10 cellular contexts compared by ENCODE assay signal in the genomic region with DNA sequence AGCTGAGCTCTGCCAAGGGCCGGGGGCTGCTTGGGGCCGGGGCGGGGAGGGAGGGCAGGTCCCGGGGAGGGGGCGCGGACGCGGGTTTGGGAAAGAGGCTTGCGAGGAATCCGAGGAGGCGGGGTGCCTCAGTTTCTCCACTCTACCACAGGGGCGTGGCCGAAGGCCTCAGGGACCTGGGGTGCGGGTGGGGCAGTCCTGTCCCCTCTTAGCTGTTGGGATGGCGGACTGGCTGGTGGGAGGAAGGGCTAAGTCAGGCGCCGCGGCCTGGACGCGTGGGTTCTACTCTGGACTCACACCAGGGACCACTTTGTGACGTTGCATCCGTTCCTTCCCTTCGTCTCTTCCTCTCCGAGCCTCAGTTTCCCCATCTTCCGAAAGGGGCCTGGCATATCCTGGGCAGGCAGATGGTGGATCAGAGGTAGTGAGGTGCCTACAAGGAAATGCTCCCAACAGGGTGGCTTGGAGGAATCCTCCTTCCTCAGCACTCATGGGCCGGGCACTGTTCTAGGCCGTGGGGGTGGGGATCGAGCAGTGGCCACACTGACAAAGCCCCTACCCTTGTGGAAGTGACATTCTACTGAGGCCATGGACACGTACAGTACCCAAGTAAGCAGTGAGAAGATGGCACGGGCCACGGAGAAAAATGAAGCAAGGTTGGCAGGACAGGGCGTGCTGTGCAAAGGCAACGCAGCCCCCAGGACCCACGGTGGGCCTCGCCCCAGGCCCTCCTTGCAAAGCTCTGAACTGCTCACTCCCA. TPM values are rescaled to one million over a fixed set of nuclear protein-coding genes. Genes with fewer than 3 reads are reported as not detected.
DNase-seq lines count a peak whose midpoint lies in the region; ATAC-seq and TF ChIP-seq lines count a peak whose summit lies in the region.
"Had no signal": no experiment of that assay in that cellular context is flagged by ENCODE, and none has a peak within 500 bp of the region (broad histone marks: within the 10 kb centered on the region; RNA-seq: fewer than 3 reads in every experiment).

No MANE protein-coding gene starts in this region.

- no peak for TF ChIP-seq POLR2A in Peyer's patch (IDR thresholded peaks at IDR 0.05)

- intact Hi-C loops in Calu3 (cut with micrococcal nuclease; ENCODE audit: unreplicated experiment), result no loop called here

- DNase-seq in Calu3 (no peak), Peyer's patch (peak in 1 of 3 donors; percentile 34), retina (peak; percentile 60), NCI-H187 (lab: John Stamatoyannopoulos, UW) (no peak)
- DNase-seq: activated CD4-positive, alpha-beta T cell treated with anti-CD3 and anti-CD28 coated beads, Interleukin-2, amount 10 ng/mL, durations not matched to agents 7 days and 5 days; foreskin fibroblast had no signal

- H3K27ac Mint-ChIP-seq in Calu3 (ENCODE audit: unreplicated experiment), result no peak overlapping the region
- H3K27ac Mint-ChIP-seq: activated CD4-positive, alpha-beta T cell treated with anti-CD3 and anti-CD28 coated beads, Interleukin-2, amount 10 ng/mL, durations not matched to agents 7 days and 5 days had no signal

- peak overlapping the region; percentile 67 for H3K4me3 Mint-ChIP-seq in Calu3 (ENCODE audit: low read depth, unreplicated experiment)
- H3K4me3 Mint-ChIP-seq: activated CD4-positive, alpha-beta T cell treated with anti-CD3 and anti-CD28 coated beads, Interleukin-2, amount 10 ng/mL, durations not matched to agents 7 days and 5 days had no signal

- H3K36me3 Mint-ChIP-seq in Calu3 (ENCODE audit: insufficient read depth, unreplicated experiment), result peaks cover 6% of the 10 kb centered on the region

- H3K9ac ChIP-seq in iPS-20b (ENCODE audit: low read depth, low read length), result no peak overlapping the region

- H3K4me1 Mint-ChIP-seq in Calu3 (ENCODE audit: low read depth, unreplicated experiment), result no peaks in the 10 kb centered on the region

- peaks cover 66% of the 10 kb centered on the region for H3K27me3 Mint-ChIP-seq in Calu3 (ENCODE audit: unreplicated experiment)

- H3K27me3 ChIP-seq in Peyer's patch (peaks cover 0 to 10% of the 10 kb centered on the region in 2 donors), iPS-20b (ENCODE audit: insufficient read depth, low read length) (peaks cover 60% of the 10 kb centered on the region)

- CTCF ChIA-PET in Calu3 (lab: Charles Lee), result no interaction called here

- H3K27ac ChIP-seq in Peyer's patch (no peak overlapping the region), iPS-20b (ENCODE audit: low read length) (no peak overlapping the region)

- no TSS peak for BruUV-seq in Calu3 (replicated peaks; lab: Mats Ljungman, UMichigan)

- H3K36me3 ChIP-seq in Peyer's patch, result no peaks in the 10 kb centered on the region
- no peaks in the 10 kb centered on the region for H3K36me3 ChIP-seq in iPS-20b (ENCODE audit: insufficient read depth, low read depth, low read length)

- no peaks in the 10 kb centered on the region for H3K9me3 ChIP-seq in Peyer's patch
- no peaks in the 10 kb centered on the region for H3K9me3 ChIP-seq in iPS-20b (ENCODE audit: insufficient read depth, low read depth, low read length)

- H3K4me1 ChIP-seq in Peyer's patch (peaks cover 0 to 14% (median 2%) of the 10 kb centered on the region in 4 donors), iPS-20b (ENCODE audit: insufficient read depth, low read length) (no peaks in the 10 kb centered on the region)

- H3K9me3 Mint-ChIP-seq in Calu3 (ENCODE audit: low read depth, unreplicated experiment), result no peaks in the 10 kb centered on the region
- H3K9me3 Mint-ChIP-seq: activated CD4-positive, alpha-beta T cell treated with anti-CD3 and anti-CD28 coated beads, Interleukin-2, amount 10 ng/mL, durations not matched to agents 7 days and 5 days had no signal

- ATAC-seq in HG02852 (IDR thresholded peaks at IDR 0.05; ENCODE audit: unreplicated experiment), result no peak
- no peak for ATAC-seq in GM21367 (IDR thresholded peaks at IDR 0.05; ENCODE audit: unreplicated experiment)
- no peak for ATAC-seq in GM21390 (IDR thresholded peaks at IDR 0.05; ENCODE audit: unreplicated experiment)

- H3K4me3 ChIP-seq in Peyer's patch (peak overlapping the region in 3 of 4 donors; percentile 47 to 56 (median 50)), iPS-20b (ENCODE audit: low read length) (peak overlapping the region; percentile 72; the same call in 1 of the 2 replicates)

- TF ChIP-seq CTCF in Calu3 (IDR thresholded peaks at IDR 0.05; ENCODE audit: unreplicated experiment) (no peak), Peyer's patch (IDR thresholded peaks at IDR 0.05) (no peak)

RNA-seq across cellular contexts. Expression of a gene that starts 13.2 kb away (rescaled TPM):
- not detected in 2 replicates for total RNA-seq in Calu3 (2022)
- total RNA-seq in Peyer's patch, result not detected
- total RNA-seq: activated CD4-positive, alpha-beta T cell treated with anti-CD3 and anti-CD28 coated beads, Interleukin-2, amount 10 ng/mL, durations not matched to agents 7 days and 5 days had no signal
